ENCODE assay signal across 8 cellular contexts in genomic region chr20:59940956-59941294, GRCh38. TPM values are rescaled to one million over a fixed set of nuclear protein-coding genes. Genes with fewer than 3 reads are reported as not detected.
A peak's percentile ranks its signal among the peaks of the same experiment; 100 is the strongest.
DNase-seq lines count a peak whose midpoint lies in the region; ATAC-seq and TF ChIP-seq lines count a peak whose summit lies in the region.

No MANE protein-coding gene starts in this region.

- H3K79me2 ChIP-seq in GM23248 (ENCODE audit: insufficient read depth) = peaks cover 36% of the 10 kb centered on the region

- H3K36me3 ChIP-seq in A673 (ENCODE audit: insufficient read depth, low read length, poor library complexity, severe bottlenecking) = peaks cover 28% of the 10 kb centered on the region
- H3K36me3 ChIP-seq in GM23248 (ENCODE audit: low read depth) = peaks cover 16% of the 10 kb centered on the region; the same call in 1 of the 2 replicates
- peaks cover 0 to 19% (median 3%) of the 10 kb centered on the region in 4 donors for H3K36me3 ChIP-seq in right lobe of liver
- peaks cover 0 to 20% of the 10 kb centered on the region in 2 donors for H3K36me3 ChIP-seq in vagina

- DNase-seq in A673 (ENCODE audit: low spot score) (no peak), GM23248 (no peak), right lobe of liver (no peak), vagina (ENCODE audit: extremely low spot score in 2 of 2) (no peak), T1000 (lab: John Stamatoyannopoulos, UW) (no peak)
- DNase-seq in activated naive CD8-positive, alpha-beta T cell treated with anti-CD3 and anti-CD28 coated beads, Interleukin-2, amount 10 ng/mL, durations not matched to agents 7 days and 5 days = no peak
- DNase-seq in activated CD4-positive, CD25-positive, alpha-beta regulatory T cell (lab: John Stamatoyannopoulos, UW) = no peak

- H3K4me3 ChIP-seq in A673 (ENCODE audit: low read depth, low read length, poor library complexity, severe bottlenecking) = peak overlapping the region; percentile 83
- H3K4me3 ChIP-seq in GM23248 = peak overlapping the region; percentile 93
- H3K4me3 ChIP-seq in right lobe of liver = peak overlapping the region; percentile 56 to 63 (median 57)
- peak overlapping the region; percentile 52 to 85 for H3K4me3 ChIP-seq in vagina

- intact Hi-C loops in A673 (cut with micrococcal nuclease; ENCODE audit: unreplicated experiment) = no loop called here
- intact Hi-C loops in right lobe of liver (cut with DNase I) = no loop called here
- intact Hi-C loops in vagina (cut with DNase I) = no loop called here

- H3K36me3 Mint-ChIP-seq in activated naive CD8-positive, alpha-beta T cell treated with anti-CD3 and anti-CD28 coated beads, Interleukin-2, amount 10 ng/mL, durations not matched to agents 7 days and 5 days = peaks cover 20% of the 10 kb centered on the region

- H3K9me3 ChIP-seq in A673 (ENCODE audit: low read depth, low read length, poor library complexity, severe bottlenecking) (no peaks in the 10 kb centered on the region), GM23248 (ENCODE audit: low read depth) (no peaks in the 10 kb centered on the region), right lobe of liver (no peaks in the 10 kb centered on the region), vagina (no peaks in the 10 kb centered on the region)

- in situ Hi-C loops in GM23248 (cut with MboI) = no loop called here

- H2AFZ ChIP-seq in GM23248 = peak overlapping the region; percentile 98

- no peaks in the 10 kb centered on the region for H3K9me2 ChIP-seq in GM23248 (ENCODE audit: insufficient read depth)

- peak overlapping the region; percentile 87 for H3K4me3 Mint-ChIP-seq in activated naive CD8-positive, alpha-beta T cell treated with anti-CD3 and anti-CD28 coated beads, Interleukin-2, amount 10 ng/mL, durations not matched to agents 7 days and 5 days

- no peak for TF ChIP-seq POLR2A in right lobe of liver (IDR thresholded peaks at IDR 0.05)
- TF ChIP-seq POLR2A in vagina (IDR thresholded peaks at IDR 0.05) = no peak

- CTCF ChIA-PET in A673 (lab: Charles Lee) = no interaction called here

- peak overlapping the region; percentile 94 for H3K27ac ChIP-seq in A673 (ENCODE audit: low read depth, low read length, poor library complexity, severe bottlenecking)
- H3K27ac ChIP-seq in GM23248 = peak overlapping the region; percentile 99
- peak overlapping the region; percentile 61 to 84 (median 80) for H3K27ac ChIP-seq in right lobe of liver
- peak overlapping the region; percentile 88 for H3K27ac ChIP-seq in vagina

- no peaks in the 10 kb centered on the region for H3K9me3 Mint-ChIP-seq in activated naive CD8-positive, alpha-beta T cell treated with anti-CD3 and anti-CD28 coated beads, Interleukin-2, amount 10 ng/mL, durations not matched to agents 7 days and 5 days

- no TSS peak for BruUV-seq in A673 (replicated peaks; lab: Mats Ljungman, UMichigan)

- WGBS in GM23248 (ENCODE audit: low coverage in 1 of 2, low lambda C conversion rate in 2 of 2, missing lambda C conversion rate in 2 of 2), 2 experiments = 0% methylated on average over 4 of the region's 4 CpGs
- 2% methylated on average over 4 of the region's 4 CpGs for WGBS in right lobe of liver (ENCODE audit: insufficient coverage, low coverage, low lambda C conversion rate, missing lambda C conversion rate)

- H4K20me1 ChIP-seq in GM23248 (ENCODE audit: insufficient read depth) = no peaks in the 10 kb centered on the region; the same call in 1 of the 2 replicates

- H3K27me3 ChIP-seq in A673 (replicated peaks; ENCODE audit: insufficient read depth, low read depth, low read length, poor library complexity) (no peaks in the 10 kb centered on the region), GM23248 (replicated peaks; ENCODE audit: insufficient read depth) (no peaks in the 10 kb centered on the region), right lobe of liver (no peaks in the 10 kb centered on the region), vagina (no peaks in the 10 kb centered on the region)

- TF ChIP-seq CTCF in A673 (conservative IDR thresholded peaks at IDR 0.05; ENCODE audit: low read depth, low read length) (no peak), right lobe of liver (IDR thresholded peaks at IDR 0.05) (no peak), vagina (IDR thresholded peaks at IDR 0.05) (no peak)

- H3K4me1 ChIP-seq in A673 (ENCODE audit: insufficient read depth, low read length, poor library complexity, severe bottlenecking) = peaks cover 25% of the 10 kb centered on the region
- H3K4me1 ChIP-seq in GM23248 (ENCODE audit: insufficient read depth) = peaks cover 43% of the 10 kb centered on the region
- peaks cover 0 to 18% (median 0%) of the 10 kb centered on the region in 4 donors for H3K4me1 ChIP-seq in right lobe of liver
- H3K4me1 ChIP-seq in vagina = peaks cover 52% of the 10 kb centered on the region

- H3F3A ChIP-seq in GM23248 (ENCODE audit: insufficient read depth) = peaks cover 26% of the 10 kb centered on the region

- POLR2A ChIA-PET in A673 (lab: Charles Lee; ENCODE audit: low non-redundant PET) = no interaction called here
- POLR2A ChIA-PET in activated naive CD8-positive, alpha-beta T cell treated with anti-CD3 and anti-CD28 coated beads, Interleukin-2, amount 10 ng/mL, durations not matched to agents 7 days and 5 days (lab: Charles Lee) = interaction anchor here (1.1 to 2.1 kb wide), 4 partner anchors 8 to 116 kb away, joined by 5 to 19 read pairs (median 11); no protein-coding TSS in a partner anchor

- H3K4me1 Mint-ChIP-seq in activated naive CD8-positive, alpha-beta T cell treated with anti-CD3 and anti-CD28 coated beads, Interleukin-2, amount 10 ng/mL, durations not matched to agents 7 days and 5 days = peaks cover 31% of the 10 kb centered on the region

- H3K27me3 Mint-ChIP-seq in activated naive CD8-positive, alpha-beta T cell treated with anti-CD3 and anti-CD28 coated beads, Interleukin-2, amount 10 ng/mL, durations not matched to agents 7 days and 5 days = no peaks in the 10 kb centered on the region

- H3K27ac Mint-ChIP-seq in activated naive CD8-positive, alpha-beta T cell treated with anti-CD3 and anti-CD28 coated beads, Interleukin-2, amount 10 ng/mL, durations not matched to agents 7 days and 5 days = peak overlapping the region; percentile 95

- peak overlapping the region; percentile 96 for H3K9ac ChIP-seq in GM23248

- H3K4me2 ChIP-seq in GM23248 (ENCODE audit: unreplicated experiment) = peak overlapping the region; percentile 94

- ATAC-seq in activated naive CD8-positive, alpha-beta T cell treated with anti-CD3 and anti-CD28 coated beads, Interleukin-2, amount 10 ng/mL, durations not matched to agents 7 days and 5 days (ENCODE audit: low read depth) = peak; percentile 1
- ATAC-seq in right lobe of liver (no peak), GM19455 (IDR thresholded peaks at IDR 0.05; ENCODE audit: unreplicated experiment) (no peak)

RNA-seq across cellular contexts. Expression of gene FAM217B, which starts 0.7 kb away (rescaled TPM):
- total RNA-seq in A673 (2021) (26.6 and 27.9 TPM in 2 replicates), right lobe of liver (1 to 10 TPM; 1.2 to 3.6 (median 2.2) TPM), vagina (12.8 TPM)
- total RNA-seq in GM23248 (2014; rRNA removed; shearing (Covaris generic)) = 2.2 and 2.9 TPM in 2 replicates
- polyA plus RNA-seq in GM23248 (2016; fragmentation: Nextera tagmentation; extraction: Ambion mirVana) = 8.6 and 9.5 TPM in 2 replicates
- total RNA-seq in activated naive CD8-positive, alpha-beta T cell treated with anti-CD3 and anti-CD28 coated beads, Interleukin-2, amount 10 ng/mL, durations not matched to agents 7 days and 5 days = 10 to 100 TPM; 32.7 to 36.0 TPM

RNA-seq across cellular contexts. Expression of gene PPP1R3D, which starts 0.8 kb away (rescaled TPM):
- total RNA-seq in A673 (2021) (4.9 and 6.1 TPM in 2 replicates), right lobe of liver (1 to 10 TPM in 3 of 6 experiments, under 1 TPM in 3; 0.51 to 1.6 (median 1.0) TPM), vagina (11.8 TPM)
- 6.7 and 8.2 TPM in 2 replicates for total RNA-seq in GM23248 (2014; rRNA removed; shearing (Covaris generic))
- polyA plus RNA-seq in GM23248 (2016; fragmentation: Nextera tagmentation; extraction: Ambion mirVana) = 2.6 and 3.0 TPM in 2 replicates
- 10 to 100 TPM in 1 of 2 experiments, 1 to 10 TPM in 1; 9.5 to 10.8 TPM for total RNA-seq in activated naive CD8-positive, alpha-beta T cell treated with anti-CD3 and anti-CD28 coated beads, Interleukin-2, amount 10 ng/mL, durations not matched to agents 7 days and 5 days

RNA-seq across cellular contexts. Expression of gene SYCP2, which starts 7.5 kb away (rescaled TPM):
- total RNA-seq in A673 (2021) (0.37 and 0.88 TPM in 2 replicates), right lobe of liver (under 1 TPM; 0.18 to 0.95 (median 0.63) TPM), vagina (3.2 TPM)
- total RNA-seq in GM23248 (2014; rRNA removed; shearing (Covaris generic)) = 0.22 and 0.38 TPM in 2 replicates
- 0.24 and 0.39 TPM in 2 replicates for polyA plus RNA-seq in GM23248 (2016; fragmentation: Nextera tagmentation; extraction: Ambion mirVana)
- 10 to 100 TPM; 13.4 to 15.0 TPM for total RNA-seq in activated naive CD8-positive, alpha-beta T cell treated with anti-CD3 and anti-CD28 coated beads, Interleukin-2, amount 10 ng/mL, durations not matched to agents 7 days and 5 days

RNA-seq across cellular contexts. Expression of gene CDH26, which starts 17.3 kb away (rescaled TPM):
- total RNA-seq in A673 (2021) = 0.58 and 0.66 TPM in 2 replicates
- not detected in 2 replicates for total RNA-seq in GM23248 (2014; rRNA removed; shearing (Covaris generic))
- polyA plus RNA-seq in GM23248 (2016; fragmentation: Nextera tagmentation; extraction: Ambion mirVana) = not detected in 2 replicates
- total RNA-seq in activated naive CD8-positive, alpha-beta T cell treated with anti-CD3 and anti-CD28 coated beads, Interleukin-2, amount 10 ng/mL, durations not matched to agents 7 days and 5 days = 1 to 10 TPM; 1.9 to 2.5 TPM
- total RNA-seq in right lobe of liver = under 1 TPM in 5 of 6 experiments, not detected in 1; 0.07 to 0.25 (median 0.12) TPM
- 6.6 TPM for total RNA-seq in vagina
